13 cellular contexts compared by ENCODE assay signal in genomic region chr2:74708296-74708695, GRCh38.
"Had no signal": no experiment of that assay in that cellular context is flagged by ENCODE, and none has a peak within 500 bp of the region (broad histone marks: within the 10 kb centered on the region; RNA-seq: fewer than 3 reads in every experiment).

No MANE protein-coding gene starts in this region.

- H3K4me1 ChIP-seq: gastroesophageal sphincter, sigmoid colon had no signal

- H3K27me3 ChIP-seq: cardiac muscle cell, esophagus squamous epithelium, gastroesophageal sphincter, sigmoid colon had no signal

- H3K4me3 ChIP-seq: cardiac muscle cell, esophagus squamous epithelium, gastroesophageal sphincter, sigmoid colon had no signal

- H3K36me3 ChIP-seq: cardiac muscle cell, esophagus squamous epithelium, gastroesophageal sphincter, sigmoid colon had no signal

- H3K27ac ChIP-seq: cardiac muscle cell, gastroesophageal sphincter, sigmoid colon had no signal

- ATAC-seq: gastroesophageal sphincter; left ventricle myocardium superior; stimulated activated naive CD8-positive, alpha-beta T cell treated with anti-CD3 and anti-CD28 coated beads, Interleukin-15, Interleukin-2, amounts not matched to agents 100 U/mL and 50 U/mL, for 24 hours had no signal

- H3K9me3 ChIP-seq: esophagus squamous epithelium, gastroesophageal sphincter, sigmoid colon had no signal

- DNase-seq: activated CD4-positive, alpha-beta memory T cell treated with anti-CD3 and anti-CD28 coated beads, Interleukin-2, amount 10 ng/mL, durations not matched to agents 7 days and 5 days; activated CD8-positive, alpha-beta memory T cell treated with anti-CD3 and anti-CD28 coated beads, Interleukin-2, amount 50 U/mL, for 4 hours; activated naive CD4-positive, alpha-beta T cell treated with Interleukin-2 at 50 U/mL for 16 hours; esophagus squamous epithelium; islet precursor cell; sigmoid colon; stimulated activated CD4-positive, alpha-beta T cell treated with anti-CD3 and anti-CD28 coated beads, Interleukin-12 subunit alpha, Interleukin-12 subunit beta, amount 100 ng/mL, for 4 hours; stimulated activated CD4-positive, alpha-beta T cell treated with anti-CD3 and anti-CD28 coated beads, Interleukin-2, amount 100 ng/mL, for 48 hours; stimulated activated naive CD8-positive, alpha-beta T cell treated with anti-CD3 and anti-CD28 coated beads, Interleukin-15, Interleukin-2, amounts not matched to agents 100 U/mL and 50 U/mL, for 24 hours; T1000 had no signal
